In genomic region chr22:17792854-17793434, GRCh38 we compare ENCODE assay signal across 18 cellular contexts.
"Had no signal": no experiment of that assay in that cellular context is flagged by ENCODE, and none has a peak within 500 bp of the region (broad histone marks: within the 10 kb centered on the region; RNA-seq: fewer than 3 reads in every experiment).

No MANE protein-coding gene starts in this region.

- H3K4me3 Mint-ChIP-seq: activated CD4-positive, alpha-beta T cell treated with anti-CD3 and anti-CD28 coated beads for 36 hours; activated naive CD8-positive, alpha-beta T cell treated with anti-CD3 and anti-CD28 coated beads, Interleukin-2, amount 10 ng/mL, durations not matched to agents 7 days and 5 days; activated T-helper 1 cell treated with anti-CD3 and anti-CD28 coated beads, Interleukin-12 subunit alpha, Interleukin-12 subunit beta, Interleukin-2, Interleukin-4 antibody, amounts not matched to agents 30 ng/mL and 10 ng/mL and 1 ng/mL, durations not matched to agents 14 hours and 24 hours and 36 hours; naive thymus-derived CD4-positive, alpha-beta T cell; type B pancreatic cell had no signal

- H3K27me3 Mint-ChIP-seq: activated CD4-positive, alpha-beta T cell treated with anti-CD3 and anti-CD28 coated beads for 36 hours; activated naive CD8-positive, alpha-beta T cell treated with anti-CD3 and anti-CD28 coated beads, Interleukin-2, amount 10 ng/mL, durations not matched to agents 7 days and 5 days; naive thymus-derived CD4-positive, alpha-beta T cell; type B pancreatic cell had no signal

- H3K36me3 Mint-ChIP-seq: activated naive CD8-positive, alpha-beta T cell treated with anti-CD3 and anti-CD28 coated beads, Interleukin-2, amount 10 ng/mL, durations not matched to agents 7 days and 5 days had no signal

- H3K27me3 ChIP-seq: body of pancreas, colonic mucosa, foreskin keratinocyte, neutrophil, spleen had no signal

- H3K36me3 ChIP-seq: colonic mucosa, neutrophil, WERI-Rb-1 had no signal

- H3K9me3 ChIP-seq: body of pancreas, colonic mucosa, neutrophil, spleen had no signal

- H3K4me1 Mint-ChIP-seq: activated CD4-positive, alpha-beta T cell treated with anti-CD3 and anti-CD28 coated beads for 36 hours had no signal

- H3K9me3 Mint-ChIP-seq: activated naive CD8-positive, alpha-beta T cell treated with anti-CD3 and anti-CD28 coated beads, Interleukin-2, amount 10 ng/mL, durations not matched to agents 7 days and 5 days; activated T-helper 1 cell treated with anti-CD3 and anti-CD28 coated beads, Interleukin-12 subunit alpha, Interleukin-12 subunit beta, Interleukin-2, Interleukin-4 antibody, amounts not matched to agents 30 ng/mL and 10 ng/mL and 1 ng/mL, durations not matched to agents 14 hours and 24 hours and 36 hours; type B pancreatic cell had no signal

- ATAC-seq: activated CD4-positive, alpha-beta T cell treated with anti-CD3 and anti-CD28 coated beads for 36 hours; body of pancreas; foreskin keratinocyte had no signal

- H3K27ac Mint-ChIP-seq: activated CD4-positive, alpha-beta T cell treated with anti-CD3 and anti-CD28 coated beads for 36 hours; activated T-helper 1 cell treated with anti-CD3 and anti-CD28 coated beads, Interleukin-12 subunit alpha, Interleukin-12 subunit beta, Interleukin-2, Interleukin-4 antibody, amounts not matched to agents 30 ng/mL and 10 ng/mL and 1 ng/mL, durations not matched to agents 14 hours and 24 hours and 36 hours; type B pancreatic cell had no signal

- DNase-seq: activated CD4-positive, alpha-beta T cell treated with anti-CD3 and anti-CD28 coated beads for 36 hours; activated CD4-positive, alpha-beta T cell treated with anti-CD3 and anti-CD28 coated beads, Interleukin-2, amount 50 U/mL, for 48 hours; activated naive CD8-positive, alpha-beta T cell treated with anti-CD3 and anti-CD28 coated beads, Interleukin-2, amount 10 ng/mL, durations not matched to agents 7 days and 5 days; activated T-cell treated with anti-CD3 and anti-CD28 coated beads for 4 hours; body of pancreas; central memory CD4-positive, alpha-beta T cell; colonic mucosa; foreskin keratinocyte; naive thymus-derived CD4-positive, alpha-beta T cell; spleen; stimulated activated CD4-positive, alpha-beta T cell treated with anti-CD3 and anti-CD28 coated beads, Interleukin-4, amount 100 ng/mL, for 4 hours; stimulated activated naive CD4-positive, alpha-beta T cell treated with Interleukin-2 at 50 U/mL for 16 hours; SW 1271; WERI-Rb-1 had no signal

- H3K4me3 ChIP-seq: body of pancreas, colonic mucosa, spleen had no signal

- H3K4me1 ChIP-seq: body of pancreas, colonic mucosa, foreskin keratinocyte, parathyroid adenoma had no signal

- H3K27ac ChIP-seq: body of pancreas, colonic mucosa, foreskin keratinocyte, neutrophil, parathyroid adenoma, spleen, WERI-Rb-1 had no signal
